30 cellular contexts compared by ENCODE assay signal in genomic region chr11:66089067-66089466, GRCh38. TPM values are rescaled to one million over a fixed set of nuclear protein-coding genes. Genes with fewer than 3 reads are reported as not detected.
"Had no signal": no experiment of that assay in that cellular context is flagged by ENCODE, and none has a peak within 500 bp of the region (broad histone marks: within the 10 kb centered on the region; RNA-seq: fewer than 3 reads in every experiment).

No MANE protein-coding gene starts in this region.

- H3K9me3 ChIP-seq: spleen, uterus had no signal

- H3K27ac ChIP-seq: uterus, VCaP had no signal

- H3K4me1 ChIP-seq: uterus had no signal

- H3K36me3 ChIP-seq: uterus had no signal

- H3K27ac Mint-ChIP-seq: activated CD4-positive, alpha-beta memory T cell treated with anti-CD3 and anti-CD28 coated beads for 36 hours; activated naive CD8-positive, alpha-beta T cell treated with anti-CD3 and anti-CD28 coated beads, Interleukin-2, amount 10 ng/mL, durations not matched to agents 7 days and 5 days; activated T-helper 2 cell treated with anti-CD3 and anti-CD28 coated beads, Interferon-gamma antibody, Interleukin-2, Interleukin-4, amounts not matched to agents 10 μg/mL and 5 μg/mL and 100 μg/mL, durations not matched to agents 14 hours and 24 hours and 36 hours; type B pancreatic cell had no signal

- DNase-seq: activated CD4-positive, alpha-beta memory T cell treated with anti-CD3 and anti-CD28 coated beads for 36 hours; activated CD4-positive, alpha-beta T cell treated with anti-CD3 and anti-CD28 coated beads for 48 hours; activated naive CD8-positive, alpha-beta T cell treated with anti-CD3 and anti-CD28 coated beads, Interleukin-2, amount 10 ng/mL, durations not matched to agents 7 days and 5 days; activated T-cell treated with anti-CD3 and anti-CD28 coated beads, Interleukin-2, amount 50 U/mL, for 48 hours; amniotic stem cell; caudate nucleus; cortex of kidney; effector memory CD8-positive, alpha-beta T cell; erythroblast; head of caudate nucleus; hippocampal formation; left cardiac atrium; left ventricle myocardium superior; midbrain; natural killer cell; posterior cingulate gyrus; right cardiac atrium; spleen; stimulated activated naive CD4-positive, alpha-beta T cell treated with Interleukin-2 at 50 U/mL for 16 hours; substantia nigra; T-helper 9 cell; uterus had no signal

- H3K4me3 ChIP-seq: spleen, uterus had no signal

- H3K27me3 ChIP-seq: spleen, uterus had no signal

- H3K4me3 Mint-ChIP-seq: activated CD4-positive, alpha-beta memory T cell treated with anti-CD3 and anti-CD28 coated beads for 36 hours; activated naive CD8-positive, alpha-beta T cell treated with anti-CD3 and anti-CD28 coated beads, Interleukin-2, amount 10 ng/mL, durations not matched to agents 7 days and 5 days; effector memory CD8-positive, alpha-beta T cell; natural killer cell; type B pancreatic cell had no signal

- H3K36me3 Mint-ChIP-seq: natural killer cell had no signal

- ATAC-seq: effector memory CD8-positive, alpha-beta T cell; left cardiac atrium; left ventricle myocardium superior; natural killer cell; right cardiac atrium had no signal

- H3K9me3 Mint-ChIP-seq: activated CD4-positive, alpha-beta memory T cell treated with anti-CD3 and anti-CD28 coated beads for 36 hours; activated naive CD8-positive, alpha-beta T cell treated with anti-CD3 and anti-CD28 coated beads, Interleukin-2, amount 10 ng/mL, durations not matched to agents 7 days and 5 days; activated T-helper 2 cell treated with anti-CD3 and anti-CD28 coated beads, Interferon-gamma antibody, Interleukin-2, Interleukin-4, amounts not matched to agents 10 μg/mL and 5 μg/mL and 100 μg/mL, durations not matched to agents 14 hours and 24 hours and 36 hours; effector memory CD8-positive, alpha-beta T cell; natural killer cell; type B pancreatic cell had no signal

- H3K27me3 Mint-ChIP-seq: activated CD4-positive, alpha-beta memory T cell treated with anti-CD3 and anti-CD28 coated beads for 36 hours; activated naive CD8-positive, alpha-beta T cell treated with anti-CD3 and anti-CD28 coated beads, Interleukin-2, amount 10 ng/mL, durations not matched to agents 7 days and 5 days; effector memory CD8-positive, alpha-beta T cell; type B pancreatic cell had no signal

RNA-seq across cellular contexts. Expression of gene GAL3ST3, which starts 40.1 kb away (rescaled TPM):
- total RNA-seq: activated CD4-positive, alpha-beta memory T cell treated with anti-CD3 and anti-CD28 coated beads for 36 hours; fibroblast of lung; fibroblast of villous mesenchyme; natural killer cell; osteoblast; spleen; T-helper 1 cell treated with Interleukin-12 subunit alpha and Interleukin-12 subunit beta and Interleukin-4 antibody, amounts not matched to agents 30 ng/mL and 1 ng/mL, for 36 hours had no signal
- polyA plus RNA-seq: fibroblast of lung, keratinocyte had no signal
